8 cellular contexts compared by ENCODE assay signal in genomic region chr11:46554205-46555162, GRCh38. TPM values are rescaled to one million over a fixed set of nuclear protein-coding genes. Genes with fewer than 3 reads are reported as not detected.
A peak's percentile ranks its signal among the peaks of the same experiment; 100 is the strongest.
DNase-seq lines count a peak whose midpoint lies in the region; ATAC-seq and TF ChIP-seq lines count a peak whose summit lies in the region.

No MANE protein-coding gene starts in this region.

- intact Hi-C loops in activated CD4-positive, alpha-beta memory T cell treated with anti-CD3 and anti-CD28 coated beads for 36 hours (cut with micrococcal nuclease): no loop called here
- intact Hi-C loops in sciatic nerve (cut with DNase I): no loop called here

- POLR2A ChIA-PET in activated CD4-positive, alpha-beta memory T cell treated with anti-CD3 and anti-CD28 coated beads, Interleukin-2, amount 10 ng/mL, durations not matched to agents 7 days and 5 days (lab: Charles Lee): interaction anchor here (0.9 to 2.3 kb wide), 4 partner anchors 39 to 147 kb away, joined by 3 to 12 read pairs (median 4); partner anchors contain the start of genes AMBRA1 and ZNF408
- POLR2A ChIA-PET in activated CD4-positive, alpha-beta memory T cell treated with anti-CD3 and anti-CD28 coated beads for 36 hours (lab: Charles Lee): no interaction called here

- H3K27ac ChIP-seq in gastroesophageal sphincter: peak overlapping the region; percentile 67 to 83 (median 74)

- H3K36me3 Mint-ChIP-seq in activated CD4-positive, alpha-beta memory T cell treated with anti-CD3 and anti-CD28 coated beads, Interleukin-2, amount 10 ng/mL, durations not matched to agents 7 days and 5 days (ENCODE audit: low read depth): peaks cover 6% of the 10 kb centered on the region
- H3K36me3 Mint-ChIP-seq in activated CD4-positive, alpha-beta memory T cell treated with anti-CD3 and anti-CD28 coated beads for 36 hours: no peaks in the 10 kb centered on the region

- no peaks in the 10 kb centered on the region for H3K27me3 Mint-ChIP-seq in activated CD4-positive, alpha-beta memory T cell treated with anti-CD3 and anti-CD28 coated beads, Interleukin-2, amount 10 ng/mL, durations not matched to agents 7 days and 5 days
- H3K27me3 Mint-ChIP-seq in activated CD4-positive, alpha-beta memory T cell treated with anti-CD3 and anti-CD28 coated beads for 36 hours: no peaks in the 10 kb centered on the region

- ATAC-seq in gastroesophageal sphincter: peak; percentile 91
- ATAC-seq in sciatic nerve: peak; percentile 95

- H3K4me3 ChIP-seq in gastroesophageal sphincter (no peak overlapping the region), H7 (ENCODE audit: insufficient read depth, low read depth, low read length) (no peak overlapping the region)

- peaks cover 11 to 41% (median 23%) of the 10 kb centered on the region in 3 donors for H3K4me1 ChIP-seq in gastroesophageal sphincter

- no peak for TF ChIP-seq CTCF in gastroesophageal sphincter (IDR thresholded peaks at IDR 0.05)

- 21 to 64% methylated on average over 2 to 5 of the region's 5 CpGs for WGBS in gastroesophageal sphincter (ENCODE audit: low coverage in 1 of 2), 2 donors

- H3K27me3 ChIP-seq in gastroesophageal sphincter: no peaks in the 10 kb centered on the region
- no peaks in the 10 kb centered on the region for H3K27me3 ChIP-seq in H7 (ENCODE audit: control insufficient read depth, insufficient read depth, low read length)

- H3K4me1 Mint-ChIP-seq in activated CD4-positive, alpha-beta memory T cell treated with anti-CD3 and anti-CD28 coated beads, Interleukin-2, amount 10 ng/mL, durations not matched to agents 7 days and 5 days: peaks cover 49% of the 10 kb centered on the region
- H3K4me1 Mint-ChIP-seq in activated CD4-positive, alpha-beta memory T cell treated with anti-CD3 and anti-CD28 coated beads for 36 hours (ENCODE audit: low read depth): peaks cover 44% of the 10 kb centered on the region

- no peaks in the 10 kb centered on the region for H3K9me3 Mint-ChIP-seq in activated CD4-positive, alpha-beta memory T cell treated with anti-CD3 and anti-CD28 coated beads, Interleukin-2, amount 10 ng/mL, durations not matched to agents 7 days and 5 days
- H3K9me3 Mint-ChIP-seq in activated CD4-positive, alpha-beta memory T cell treated with anti-CD3 and anti-CD28 coated beads for 36 hours: no peaks in the 10 kb centered on the region

- no peak for DNase-seq in activated CD4-positive, alpha-beta memory T cell treated with anti-CD3 and anti-CD28 coated beads, Interleukin-2, amount 10 ng/mL, durations not matched to agents 7 days and 5 days
- no peak for DNase-seq in activated CD4-positive, alpha-beta memory T cell treated with anti-CD3 and anti-CD28 coated beads for 36 hours
- DNase-seq in SW480 (ENCODE audit: low spot score): peak; percentile 86
- DNase-seq in sciatic nerve (ENCODE audit: low spot score): no peak
- no peak for DNase-seq in NCI-H446 treated with DMSO at 0.1 percent for 48 hours (lab: John Stamatoyannopoulos, UW)
- no peak for DNase-seq in H7
- DNase-seq in SHP77 treated with DMSO at 0.1 percent for 48 hours (lab: John Stamatoyannopoulos, UW): no peak

- H3K27ac Mint-ChIP-seq in activated CD4-positive, alpha-beta memory T cell treated with anti-CD3 and anti-CD28 coated beads, Interleukin-2, amount 10 ng/mL, durations not matched to agents 7 days and 5 days: peak overlapping the region; percentile 38
- H3K27ac Mint-ChIP-seq in activated CD4-positive, alpha-beta memory T cell treated with anti-CD3 and anti-CD28 coated beads for 36 hours: no peak overlapping the region

- TF ChIP-seq POLR2A in gastroesophageal sphincter (IDR thresholded peaks at IDR 0.05): no peak

- no peaks in the 10 kb centered on the region for H3K9me3 ChIP-seq in gastroesophageal sphincter

- TF ChIP-seq EP300 in gastroesophageal sphincter (IDR thresholded peaks at IDR 0.05): no peak

- H3K36me3 ChIP-seq in gastroesophageal sphincter (no peaks in the 10 kb centered on the region), H7 (replicated peaks; ENCODE audit: control insufficient read depth, insufficient read depth, low read length) (no peaks in the 10 kb centered on the region)

- CTCF ChIA-PET in activated CD4-positive, alpha-beta memory T cell treated with anti-CD3 and anti-CD28 coated beads, Interleukin-2, amount 10 ng/mL, durations not matched to agents 7 days and 5 days (lab: Charles Lee): interaction anchor here (1.1 to 2.5 kb wide), 8 partner anchors 16 to 117 kb away, joined by 3 to 6 read pairs (median 4); partner anchors contain the start of gene AMBRA1
- CTCF ChIA-PET in activated CD4-positive, alpha-beta memory T cell treated with anti-CD3 and anti-CD28 coated beads for 36 hours (lab: Charles Lee): interaction anchor here (0.7 to 3.3 kb wide), 4 partner anchors 16 to 955 kb away, joined by 3 to 11 read pairs (median 6); no protein-coding TSS in a partner anchor

- H3K4me3 Mint-ChIP-seq in activated CD4-positive, alpha-beta memory T cell treated with anti-CD3 and anti-CD28 coated beads, Interleukin-2, amount 10 ng/mL, durations not matched to agents 7 days and 5 days: no peak overlapping the region
- H3K4me3 Mint-ChIP-seq in activated CD4-positive, alpha-beta memory T cell treated with anti-CD3 and anti-CD28 coated beads for 36 hours: no peak overlapping the region

RNA-seq across cellular contexts. Expression of gene AMBRA1, which starts 39.3 kb away (rescaled TPM):
- 10 to 100 TPM; 34.6 to 35.5 TPM for total RNA-seq in activated CD4-positive, alpha-beta memory T cell treated with anti-CD3 and anti-CD28 coated beads, Interleukin-2, amount 10 ng/mL, durations not matched to agents 7 days and 5 days
- total RNA-seq in activated CD4-positive, alpha-beta memory T cell treated with anti-CD3 and anti-CD28 coated beads for 36 hours: 10 to 100 TPM; 22.5 to 24.1 TPM
- total RNA-seq in gastroesophageal sphincter (10 to 100 TPM; 25.7 to 33.1 (median 30.2) TPM), sciatic nerve (33.7 TPM)
- total RNA-seq in H7 (2014; rRNA removed; shearing (Covaris generic)): 36.8 and 42.5 TPM in 2 replicates
